18 cellular contexts compared by ENCODE assay signal in genomic region chr7:88291401-88292173, GRCh38. TPM values are rescaled to one million over a fixed set of nuclear protein-coding genes. Genes with fewer than 3 reads are reported as not detected.
A peak's percentile ranks its signal among the peaks of the same experiment; 100 is the strongest.
DNase-seq lines count a peak whose midpoint lies in the region; FAIRE-seq and TF ChIP-seq lines count a peak whose summit lies in the region.
"Had no signal": no experiment of that assay in that cellular context is flagged by ENCODE, and none has a peak within 500 bp of the region (broad histone marks: within the 10 kb centered on the region; RNA-seq: fewer than 3 reads in every experiment).

No MANE protein-coding gene starts in this region.

- intact Hi-C loops in ovary (cut with DNase I): no loop called here

- H3K4me3 ChIP-seq in ovary: no peak overlapping the region
- H3K4me3 ChIP-seq: thyroid gland had no signal

- TF ChIP-seq POLR2A in ovary (IDR thresholded peaks at IDR 0.05): no peak

- DNase-seq in NCI-H510A treated with DMSO at 0.1 percent for 48 hours (lab: John Stamatoyannopoulos, UW): peak; percentile 3
- no peak for DNase-seq in NCI-H510A (lab: John Stamatoyannopoulos, UW)
- peak; percentile 23 for DNase-seq in iris pigment epithelial cell (ENCODE audit: low read depth)
- DNase-seq in stromal cell of bone marrow (ENCODE audit: low read depth): peak; percentile 50
- no peak for DNase-seq in Ammon's horn (ENCODE audit: low spot score)
- no peak for DNase-seq in D721Med (ENCODE audit: insufficient read length, low spot score)
- DNase-seq in ovary: no peak
- DNase-seq: activated CD8-positive, alpha-beta T cell treated with anti-CD3 and anti-CD28 coated beads, Interleukin-2, amount 10 ng/mL, durations not matched to agents 7 days and 5 days; activated gamma-delta T cell treated with Interleukin-2 at 50 U/mL for 16 hours; caudate nucleus; COR-L47; NCI-H2171 treated with DMSO at 0.1 percent for 48 hours; nucleus accumbens; stimulated activated CD4-positive, alpha-beta T cell treated with anti-CD3 and anti-CD28 coated beads, Interleukin-15, amount 100 ng/mL, for 24 hours; T1000; thyroid gland had no signal

- H3K36me3 ChIP-seq in ovary: no peaks in the 10 kb centered on the region
- H3K36me3 ChIP-seq: thyroid gland had no signal

- TF ChIP-seq EP300 in ovary (IDR thresholded peaks at IDR 0.05): no peak

- H3K27me3 ChIP-seq in ovary: no peaks in the 10 kb centered on the region
- H3K27me3 ChIP-seq: thyroid gland had no signal

- H3K4me1 ChIP-seq in ovary (ENCODE audit: insufficient read depth): no peaks in the 10 kb centered on the region

- no peak for TF ChIP-seq CTCF in VCaP (conservative IDR thresholded peaks at IDR 0.05)
- TF ChIP-seq CTCF in D721Med (IDR thresholded peaks at IDR 0.05; ENCODE audit: insufficient read depth, missing control alignments): no peak
- TF ChIP-seq CTCF in ovary (IDR thresholded peaks at IDR 0.05): no peak

- no peak for FAIRE-seq in D721Med (lab: Jason Lieb, UNC)

- H3K9me3 ChIP-seq in ovary: no peaks in the 10 kb centered on the region
- H3K9me3 ChIP-seq: thyroid gland had no signal

- 89 to 91% (median 90%) methylated on average over 11 of the region's 11 CpGs for WGBS in ovary, 3 donors

- H3K27ac ChIP-seq in VCaP (peak overlapping the region; percentile 71), ovary (no peak overlapping the region)

RNA-seq across cellular contexts. Expression of gene STEAP4, which starts 15.1 kb away (rescaled TPM):
- total RNA-seq in ovary: 10 to 100 TPM in 2 of 7 donors, 1 to 10 TPM in 5; 1.4 to 76.0 (median 8.1) TPM
- 10 to 100 TPM in 1 of 2 donors, 1 to 10 TPM in 1; 3.1 to 36.9 TPM for polyA plus RNA-seq in ovary
- total RNA-seq: activated CD8-positive, alpha-beta T cell treated with anti-CD3 and anti-CD28 coated beads, Interleukin-2, amount 10 ng/mL, durations not matched to agents 7 days and 5 days; lung microvascular endothelial cell had no signal

Comparison
In these comparisons a context has a peak if more than half of its experiments do, and no peak if none do; other contexts are left out.
1. DNase-seq: peak in NCI-H510A treated with DMSO at 0.1 percent for 48 hours (single experiment), iris pigment epithelial cell (single experiment) and stromal cell of bone marrow (single experiment); none in NCI-H510A (single experiment), Ammon's horn (single experiment), D721Med (single experiment) and ovary (0 of 5).